ENCODE assay signal across 9 cellular contexts in the genomic region with DNA sequence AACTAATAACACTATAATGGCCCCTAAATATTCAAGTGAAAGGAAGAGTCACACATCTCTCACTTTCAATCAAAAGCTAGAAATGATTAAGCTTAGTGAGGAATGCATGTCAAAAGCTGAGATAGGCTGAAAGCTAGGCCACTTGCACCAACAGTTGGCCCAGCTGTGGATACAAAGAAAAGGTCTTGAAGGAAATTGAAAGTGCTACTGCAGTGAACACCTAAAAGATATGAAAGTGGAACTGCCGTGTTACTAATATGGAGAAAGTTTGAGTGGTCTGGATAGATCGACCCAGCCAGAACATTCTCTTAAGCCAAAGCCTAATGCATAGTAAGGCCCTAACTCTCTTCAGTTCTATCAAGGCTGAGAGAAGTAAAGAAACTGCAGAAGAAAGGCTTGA. TPM values are rescaled to one million over a fixed set of nuclear protein-coding genes. Genes with fewer than 3 reads are reported as not detected.
DNase-seq lines count a peak whose midpoint lies in the region; ATAC-seq and TF ChIP-seq lines count a peak whose summit lies in the region.
"Had no signal": no experiment of that assay in that cellular context is flagged by ENCODE, and none has a peak within 500 bp of the region (broad histone marks: within the 10 kb centered on the region; RNA-seq: fewer than 3 reads in every experiment).

No MANE protein-coding gene starts in this region.

- peak; percentile 49 for DNase-seq in activated naive CD4-positive, alpha-beta T cell treated with anti-CD3 and anti-CD28 coated beads for 36 hours
- no peak for DNase-seq in activated naive CD4-positive, alpha-beta T cell treated with anti-CD3 and anti-CD28 coated beads, Interleukin-2, amount 50 U/mL, for 16 hours
- DNase-seq in CD14-positive monocyte (ENCODE audit: low spot score) (no peak), breast epithelium (ENCODE audit: low spot score in 2 of 2) (no peak), Right ventricle myocardium superior (no peak)
- DNase-seq: GOT3 had no signal

- H3K27me3 ChIP-seq in breast epithelium, result no peaks in the 10 kb centered on the region

- no peak overlapping the region for H3K4me3 Mint-ChIP-seq in activated naive CD4-positive, alpha-beta T cell treated with anti-CD3 and anti-CD28 coated beads for 36 hours
- H3K4me3 Mint-ChIP-seq in stimulated activated memory B cell treated with anti-CD40 and anti-IgM and Interleukin-4, amounts not matched to agents 10 μg/mL and 1 μg/mL and 100 μg/mL, for 72 hours, result peak overlapping the region; percentile 75
- H3K4me3 Mint-ChIP-seq in CD14-positive monocyte, result no peak overlapping the region

- H3K36me3 Mint-ChIP-seq in activated naive CD4-positive, alpha-beta T cell treated with anti-CD3 and anti-CD28 coated beads for 36 hours (ENCODE audit: low read depth), result no peaks in the 10 kb centered on the region
- no peaks in the 10 kb centered on the region for H3K36me3 Mint-ChIP-seq in stimulated activated memory B cell treated with anti-CD40 and anti-IgM and Interleukin-4, amounts not matched to agents 10 μg/mL and 1 μg/mL and 100 μg/mL, for 72 hours
- H3K36me3 Mint-ChIP-seq in CD14-positive monocyte, result no peaks in the 10 kb centered on the region

- no peak overlapping the region for H3K27ac ChIP-seq in breast epithelium

- no peaks in the 10 kb centered on the region for H3K36me3 ChIP-seq in breast epithelium

- no peaks in the 10 kb centered on the region for H3K9me3 ChIP-seq in breast epithelium

- TF ChIP-seq POLR2A in breast epithelium (IDR thresholded peaks at IDR 0.05), result no peak

- H3K4me1 Mint-ChIP-seq in activated naive CD4-positive, alpha-beta T cell treated with anti-CD3 and anti-CD28 coated beads for 36 hours (ENCODE audit: low read depth), result peaks cover 19% of the 10 kb centered on the region
- peaks cover 13% of the 10 kb centered on the region for H3K4me1 Mint-ChIP-seq in stimulated activated memory B cell treated with anti-CD40 and anti-IgM and Interleukin-4, amounts not matched to agents 10 μg/mL and 1 μg/mL and 100 μg/mL, for 72 hours
- peaks cover 7% of the 10 kb centered on the region for H3K4me1 Mint-ChIP-seq in CD14-positive monocyte

- H3K4me3 ChIP-seq in breast epithelium, result no peak overlapping the region

- ATAC-seq in GM21786 (IDR thresholded peaks at IDR 0.05; ENCODE audit: unreplicated experiment) (peak; percentile 100), HG03442 (IDR thresholded peaks at IDR 0.05; ENCODE audit: unreplicated experiment) (peak; percentile 100), Right ventricle myocardium superior (ENCODE audit: poor library complexity) (no peak)
- ATAC-seq in stimulated activated memory B cell treated with anti-CD40 and anti-IgM and Interleukin-4, amounts not matched to agents 10 μg/mL and 1 μg/mL and 100 μg/mL, for 72 hours, result peak; percentile 97

- CTCF ChIA-PET in activated naive CD4-positive, alpha-beta T cell treated with anti-CD3 and anti-CD28 coated beads for 36 hours (lab: Charles Lee), result interaction anchor here (1.0 kb wide), 1 partner anchor 40 kb away, joined by 5 read pairs; no protein-coding TSS in a partner anchor

- no peaks in the 10 kb centered on the region for H3K4me1 ChIP-seq in breast epithelium

- H3K27me3 Mint-ChIP-seq in activated naive CD4-positive, alpha-beta T cell treated with anti-CD3 and anti-CD28 coated beads for 36 hours (ENCODE audit: low read depth), result peaks cover 9% of the 10 kb centered on the region
- no peaks in the 10 kb centered on the region for H3K27me3 Mint-ChIP-seq in stimulated activated memory B cell treated with anti-CD40 and anti-IgM and Interleukin-4, amounts not matched to agents 10 μg/mL and 1 μg/mL and 100 μg/mL, for 72 hours
- H3K27me3 Mint-ChIP-seq in CD14-positive monocyte (ENCODE audit: low read depth in 3 of 3), result peaks cover 0 to 1% (median 0%) of the 10 kb centered on the region in 3 donors

- no peaks in the 10 kb centered on the region for H3K9me3 Mint-ChIP-seq in activated naive CD4-positive, alpha-beta T cell treated with anti-CD3 and anti-CD28 coated beads for 36 hours
- no peaks in the 10 kb centered on the region for H3K9me3 Mint-ChIP-seq in stimulated activated memory B cell treated with anti-CD40 and anti-IgM and Interleukin-4, amounts not matched to agents 10 μg/mL and 1 μg/mL and 100 μg/mL, for 72 hours
- no peaks in the 10 kb centered on the region for H3K9me3 Mint-ChIP-seq in CD14-positive monocyte

- no peak overlapping the region for H3K27ac Mint-ChIP-seq in activated naive CD4-positive, alpha-beta T cell treated with anti-CD3 and anti-CD28 coated beads for 36 hours
- H3K27ac Mint-ChIP-seq in stimulated activated memory B cell treated with anti-CD40 and anti-IgM and Interleukin-4, amounts not matched to agents 10 μg/mL and 1 μg/mL and 100 μg/mL, for 72 hours, result peak overlapping the region; percentile 88
- no peak overlapping the region for H3K27ac Mint-ChIP-seq in CD14-positive monocyte

- intact Hi-C loops in activated naive CD4-positive, alpha-beta T cell treated with anti-CD3 and anti-CD28 coated beads for 36 hours (cut with micrococcal nuclease), result loop anchor here (1.0 to 2.0 kb wide), 2 partner anchors 11 to 40 kb away; no protein-coding TSS in a partner anchor
- intact Hi-C loops in CD14-positive monocyte (cut with micrococcal nuclease) (no loop called here), breast epithelium (cut with DNase I; ENCODE audit: low total_unique reads) (no loop called here), Right ventricle myocardium superior (cut with DNase I) (no loop called here)

- TF ChIP-seq CTCF in CD14-positive monocyte (IDR thresholded peaks at IDR 0.05) (no peak), breast epithelium (IDR thresholded peaks at IDR 0.05) (no peak)

RNA-seq across cellular contexts. Expression of a gene that starts 12.1 kb away (rescaled TPM):
- 10 to 100 TPM; 19.5 to 20.3 TPM for total RNA-seq in activated naive CD4-positive, alpha-beta T cell treated with anti-CD3 and anti-CD28 coated beads for 36 hours
- polyA plus RNA-seq in CD14-positive monocyte, result 10 to 100 TPM; 17.4 to 31.3 TPM
- total RNA-seq in breast epithelium (10 to 100 TPM; 62.6 to 89.9 (median 72.8) TPM), Right ventricle myocardium superior (36.9 TPM)
